Comparison of ENCODE assay signal across 14 cellular contexts in the genomic region with DNA sequence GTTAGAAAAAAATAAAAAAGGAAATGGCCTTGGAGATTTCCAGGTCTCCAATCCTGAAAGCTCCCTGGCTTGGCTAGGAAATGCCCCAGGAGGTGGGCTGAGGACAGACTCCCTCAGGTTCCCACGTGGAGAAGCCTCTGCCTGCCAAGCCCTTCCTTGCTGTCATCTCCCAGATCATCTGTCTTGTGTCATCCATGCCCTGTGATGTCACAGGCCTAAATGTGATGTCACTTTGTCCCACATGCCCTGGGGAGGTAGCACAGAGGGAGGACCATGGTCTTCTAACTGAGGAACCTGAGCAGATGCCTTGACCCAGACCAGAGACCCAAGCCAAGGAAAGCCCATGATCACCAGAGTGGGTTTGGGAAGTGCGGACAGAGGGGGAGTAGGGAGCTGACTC. TPM values are rescaled to one million over a fixed set of nuclear protein-coding genes. Genes with fewer than 3 reads are reported as not detected.
DNase-seq lines count a peak whose midpoint lies in the region; ATAC-seq, FAIRE-seq and TF ChIP-seq lines count a peak whose summit lies in the region.
"Not testable (repeated sequence)": the region's sequence is repeated elsewhere in the genome, so short reads cannot be mapped to it uniquely, and the experiment has no call there.
"Had no signal": no experiment of that assay in that cellular context is flagged by ENCODE, and none has a peak within 500 bp of the region (broad histone marks: within the 10 kb centered on the region; RNA-seq: fewer than 3 reads in every experiment).

No MANE protein-coding gene starts in this region.

- H3K36me3 Mint-ChIP-seq in CD8-positive, alpha-beta T cell; activated naive CD8-positive, alpha-beta T cell: not testable (repeated sequence)
- H3K36me3 Mint-ChIP-seq in activated CD8-positive, alpha-beta T cell treated with anti-CD3 and anti-CD28 coated beads, Interleukin-2, amount 10 ng/mL, durations not matched to agents 7 days and 5 days (ENCODE audit: low read depth): peaks cover 30% of the 10 kb centered on the region

- H3K27me3 ChIP-seq in CD8-positive, alpha-beta T cell (ENCODE audit: insufficient read depth, low read length); endothelial cell of umbilical vein (ENCODE audit: control insufficient read depth in 2 of 2, insufficient read depth in 2 of 2, low read length in 2 of 2): not testable (repeated sequence)

- peak overlapping the region; percentile 68 for H3K27ac Mint-ChIP-seq in CD8-positive, alpha-beta T cell
- peak overlapping the region; percentile 90 for H3K27ac Mint-ChIP-seq in activated CD8-positive, alpha-beta T cell treated with anti-CD3 and anti-CD28 coated beads, Interleukin-2, amount 10 ng/mL, durations not matched to agents 7 days and 5 days
- H3K27ac Mint-ChIP-seq in activated naive CD8-positive, alpha-beta T cell: peak overlapping the region; percentile 50

- peak; percentile 54 for FAIRE-seq in endothelial cell of umbilical vein (lab: Jason Lieb, UNC)

- TF ChIP-seq POLR2A in endothelial cell of umbilical vein (IDR thresholded peaks at IDR 0.05; ENCODE audit: low read depth, low read length): not testable (repeated sequence)

- not testable (repeated sequence) for TF ChIP-seq CTCF in CD8-positive, alpha-beta T cell (IDR thresholded peaks at IDR 0.05); RWPE1 (conservative IDR thresholded peaks at IDR 0.05; ENCODE audit: low read depth); endothelial cell of umbilical vein (IDR thresholded peaks at IDR 0.05; ENCODE audit: extremely low read depth in 1 of 2, insufficient read depth in 1 of 2, low read depth in 1 of 2, low read length in 2 of 2)

- not testable (repeated sequence) for ATAC-seq in CD8-positive, alpha-beta T cell; activated CD8-positive, alpha-beta T cell treated with anti-CD3 and anti-CD28 coated beads, Interleukin-2, amount 10 ng/mL, durations not matched to agents 7 days and 5 days

- CTCF ChIA-PET in CD8-positive, alpha-beta T cell (lab: Charles Lee): interaction anchor here (0.7 to 10.4 kb wide), 8 partner anchors 11 to 140 kb away, joined by 3 to 114 read pairs (median 6); a partner anchor contains a TSS
- CTCF ChIA-PET in RWPE1 (lab: Yijun Ruan, JAX): interaction anchor here (0.6 to 2.0 kb wide), 3 partner anchors 10 to 534 kb away, joined by 3 to 12 read pairs (median 4); no protein-coding TSS in a partner anchor
- CTCF ChIA-PET in activated CD8-positive, alpha-beta T cell treated with anti-CD3 and anti-CD28 coated beads, Interleukin-2, amount 10 ng/mL, durations not matched to agents 7 days and 5 days (lab: Charles Lee): interaction anchor here (0.8 to 8.4 kb wide), 13 partner anchors 12 to 99 kb away, joined by 3 to 160 read pairs (median 5); no protein-coding TSS in a partner anchor
- CTCF ChIA-PET in endothelial cell of umbilical vein (lab: Charles Lee): interaction anchor here (1.1 to 2.8 kb wide), 4 partner anchors 10 to 43 kb away, joined by 4 to 11 read pairs (median 10); no protein-coding TSS in a partner anchor

- H3K9me1 ChIP-seq in endothelial cell of umbilical vein (replicated peaks; ENCODE audit: control insufficient read depth, extremely low read depth, insufficient read depth, low read length): not testable (repeated sequence)

- H3K4me3 ChIP-seq in CD8-positive, alpha-beta T cell (ENCODE audit: low read depth, low read length); endothelial cell of umbilical vein (replicated peaks in 1 of 3; ENCODE audit: insufficient read depth in 1 of 3, low read depth in 1 of 3, low read length in 3 of 3): not testable (repeated sequence)

- not testable (repeated sequence) for H2AFZ ChIP-seq in endothelial cell of umbilical vein (ENCODE audit: low read depth, low read length)

- H3K9me3 Mint-ChIP-seq in CD8-positive, alpha-beta T cell; activated naive CD8-positive, alpha-beta T cell (ENCODE audit: low read depth): not testable (repeated sequence)
- peaks cover 15% of the 10 kb centered on the region for H3K9me3 Mint-ChIP-seq in activated CD8-positive, alpha-beta T cell treated with anti-CD3 and anti-CD28 coated beads, Interleukin-2, amount 10 ng/mL, durations not matched to agents 7 days and 5 days (ENCODE audit: insufficient read depth)

- H3K36me3 ChIP-seq in CD8-positive, alpha-beta T cell (ENCODE audit: insufficient read depth, low read length); endothelial cell of umbilical vein (ENCODE audit: control insufficient read depth in 2 of 2, extremely low read depth in 1 of 2, insufficient read depth in 2 of 2, low read length in 2 of 2): not testable (repeated sequence)

- H3K9me3 ChIP-seq in CD8-positive, alpha-beta T cell (ENCODE audit: low read length); endothelial cell of umbilical vein (replicated peaks; ENCODE audit: control insufficient read depth, insufficient read depth, low read length): not testable (repeated sequence)

- H3K9ac ChIP-seq in endothelial cell of umbilical vein (replicated peaks; ENCODE audit: extremely low read depth, insufficient read depth, low read length): not testable (repeated sequence)

- DNase-seq in CD8-positive, alpha-beta T cell; RWPE1 (ENCODE audit: low spot score); endothelial cell of umbilical vein (ENCODE audit: low read depth, low spot score): not testable (repeated sequence)
- peak; percentile 42 for DNase-seq in activated CD8-positive, alpha-beta T cell treated with anti-CD3 and anti-CD28 coated beads, Interleukin-2, amount 10 ng/mL, durations not matched to agents 7 days and 5 days
- DNase-seq in stimulated activated CD4-positive, alpha-beta T cell treated with anti-CD3 and anti-CD28 coated beads, Interleukin-15, amount 100 ng/mL, for 24 hours: peak; percentile 38

- not testable (repeated sequence) for H3K4me3 Mint-ChIP-seq in CD8-positive, alpha-beta T cell
- peak overlapping the region; percentile 44 for H3K4me3 Mint-ChIP-seq in activated CD8-positive, alpha-beta T cell treated with anti-CD3 and anti-CD28 coated beads, Interleukin-2, amount 10 ng/mL, durations not matched to agents 7 days and 5 days
- H3K4me3 Mint-ChIP-seq in activated naive CD8-positive, alpha-beta T cell: peak overlapping the region; percentile 43

- not testable (repeated sequence) for H3K4me2 ChIP-seq in endothelial cell of umbilical vein (ENCODE audit: insufficient read depth, low read length)

- H4K20me1 ChIP-seq in endothelial cell of umbilical vein (replicated peaks; ENCODE audit: control insufficient read depth, extremely low read depth, insufficient read depth, low read length): not testable (repeated sequence)

- intact Hi-C loops in CD8-positive, alpha-beta T cell (cut with DNase I, micrococcal nuclease): loop anchor here in 1 of 2 experiments (2.0 kb wide), 1 partner anchor 16 kb away; no protein-coding TSS in a partner anchor
- intact Hi-C loops in endothelial cell of umbilical vein (cut with micrococcal nuclease): not testable (repeated sequence)

- H3K79me2 ChIP-seq in endothelial cell of umbilical vein (ENCODE audit: control insufficient read depth, insufficient read depth, low read length): not testable (repeated sequence)

- dilution Hi-C loops in endothelial cell of umbilical vein (cut with MboI; ENCODE audit: extremely low pct_ligation_motif_present, low sequenced_read_pairs): not testable (repeated sequence)

- peaks cover 97% of the 10 kb centered on the region for H3K4me1 ChIP-seq in CD8-positive, alpha-beta T cell (ENCODE audit: insufficient read depth, low read length)
- H3K4me1 ChIP-seq in endothelial cell of umbilical vein (ENCODE audit: control insufficient read depth, extremely low read depth, insufficient read depth, low read length): not testable (repeated sequence)

- H3K27me3 Mint-ChIP-seq in CD8-positive, alpha-beta T cell (ENCODE audit: low read depth); activated CD8-positive, alpha-beta T cell treated with anti-CD3 and anti-CD28 coated beads, Interleukin-2, amount 10 ng/mL, durations not matched to agents 7 days and 5 days (ENCODE audit: low read depth); activated naive CD8-positive, alpha-beta T cell: not testable (repeated sequence)

- POLR2A ChIA-PET in CD8-positive, alpha-beta T cell (lab: Charles Lee): interaction anchor here (0.6 to 1.3 kb wide), 5 partner anchors 14 to 96 kb away, joined by 3 to 6 read pairs (median 3); no protein-coding TSS in a partner anchor
- POLR2A ChIA-PET in RWPE1 (lab: Yijun Ruan, JAX; ENCODE audit: low non-redundant PET); endothelial cell of umbilical vein (lab: Charles Lee): not testable (repeated sequence)
- POLR2A ChIA-PET in activated CD8-positive, alpha-beta T cell treated with anti-CD3 and anti-CD28 coated beads, Interleukin-2, amount 10 ng/mL, durations not matched to agents 7 days and 5 days (lab: Charles Lee): interaction anchor here (1.0 to 1.4 kb wide), 4 partner anchors 10 to 53 kb away, joined by 3 to 7 read pairs (median 3); no protein-coding TSS in a partner anchor

- not testable (repeated sequence) for H3K27ac ChIP-seq in CD8-positive, alpha-beta T cell (ENCODE audit: low read depth, low read length); endothelial cell of umbilical vein (ENCODE audit: insufficient read depth, low read depth, low read length)
- peak overlapping the region; percentile 42 for H3K27ac ChIP-seq in RWPE1

- peaks cover 92% of the 10 kb centered on the region for H3K4me1 Mint-ChIP-seq in CD8-positive, alpha-beta T cell (ENCODE audit: low read depth)
- peaks cover 97% of the 10 kb centered on the region for H3K4me1 Mint-ChIP-seq in activated CD8-positive, alpha-beta T cell treated with anti-CD3 and anti-CD28 coated beads, Interleukin-2, amount 10 ng/mL, durations not matched to agents 7 days and 5 days (ENCODE audit: low read depth)
- peaks cover 93% of the 10 kb centered on the region for H3K4me1 Mint-ChIP-seq in activated naive CD8-positive, alpha-beta T cell (ENCODE audit: low read depth)

- BruUV-seq in endothelial cell of umbilical vein (replicated peaks; lab: Mats Ljungman, UMichigan): not testable (repeated sequence)

RNA-seq across cellular contexts. Expression of a gene that starts 1.8 kb away (rescaled TPM):
- total RNA-seq in CD8-positive, alpha-beta T cell: 10 to 100 TPM in 1 of 2 experiments, 1 to 10 TPM in 1; 8.4 to 10.9 TPM
- 10 to 100 TPM; 24.0 to 26.6 TPM for total RNA-seq in activated CD8-positive, alpha-beta T cell treated with anti-CD3 and anti-CD28 coated beads, Interleukin-2, amount 10 ng/mL, durations not matched to agents 7 days and 5 days
- total RNA-seq in endothelial cell of umbilical vein: not detected in 2 replicates
- not detected in 2 replicates for polyA plus RNA-seq in endothelial cell of umbilical vein
- polyA plus RNA-seq in endothelial cell of umbilical vein (2011; cell fraction: cytosol; rRNA removed): not detected in 2 replicates
- not detected in 2 replicates for polyA plus RNA-seq in endothelial cell of umbilical vein (2011; cell fraction: nucleus; rRNA removed)
- polyA plus RNA-seq in endothelial cell of umbilical vein (2012): not detected in 2 replicates
- not detected in 2 replicates for polyA minus RNA-seq in endothelial cell of umbilical vein
- not detected for polyA minus RNA-seq in endothelial cell of umbilical vein (2011; cell fraction: cytosol; rRNA and poly(A)+ RNA removed)
- polyA minus RNA-seq in endothelial cell of umbilical vein (2011; cell fraction: nucleus; rRNA and poly(A)+ RNA removed): not detected in 2 replicates
- total RNA-seq: A673, Calu3, fibroblast of lung, right atrium auricular region, SJSA1, vagina had no signal
- polyA plus RNA-seq: fibroblast of lung had no signal

RNA-seq across cellular contexts. Expression of a gene that starts 20.4 kb away (rescaled TPM):
- 1 to 10 TPM in 1 of 2 experiments, under 1 TPM in 1; 0.33 to 1.0 TPM for total RNA-seq in CD8-positive, alpha-beta T cell
- 1 to 10 TPM; 7.6 to 8.7 TPM for total RNA-seq in activated CD8-positive, alpha-beta T cell treated with anti-CD3 and anti-CD28 coated beads, Interleukin-2, amount 10 ng/mL, durations not matched to agents 7 days and 5 days
- not detected in 2 replicates for total RNA-seq in endothelial cell of umbilical vein
- not detected in 2 replicates for polyA plus RNA-seq in endothelial cell of umbilical vein
- polyA plus RNA-seq in endothelial cell of umbilical vein (2011; cell fraction: cytosol; rRNA removed): not detected in 2 replicates
- polyA plus RNA-seq in endothelial cell of umbilical vein (2011; cell fraction: nucleus; rRNA removed): not detected in 2 replicates
- not detected in 2 replicates for polyA plus RNA-seq in endothelial cell of umbilical vein (2012)
- polyA minus RNA-seq in endothelial cell of umbilical vein: not detected in 2 replicates
- 1.3 TPM for polyA minus RNA-seq in endothelial cell of umbilical vein (2011; cell fraction: cytosol; rRNA and poly(A)+ RNA removed)
- not detected in 2 replicates for polyA minus RNA-seq in endothelial cell of umbilical vein (2011; cell fraction: nucleus; rRNA and poly(A)+ RNA removed)
- total RNA-seq: A673, fibroblast of lung, right atrium auricular region, SJSA1 had no signal
- polyA plus RNA-seq: fibroblast of lung had no signal

RNA-seq across cellular contexts. Expression of a gene that starts 36.3 kb away (rescaled TPM):
- total RNA-seq in CD8-positive, alpha-beta T cell: not detected
- total RNA-seq in activated CD8-positive, alpha-beta T cell treated with anti-CD3 and anti-CD28 coated beads, Interleukin-2, amount 10 ng/mL, durations not matched to agents 7 days and 5 days: not detected
- total RNA-seq in endothelial cell of umbilical vein: not detected in 2 replicates
- polyA plus RNA-seq in endothelial cell of umbilical vein: 0.10 and 0.11 TPM in 2 replicates
- polyA plus RNA-seq in endothelial cell of umbilical vein (2011; cell fraction: cytosol; rRNA removed): 0.01 TPM in 1 of 2 replicates, not detected in the other
- polyA plus RNA-seq in endothelial cell of umbilical vein (2011; cell fraction: nucleus; rRNA removed): not detected in 2 replicates
- not detected in 2 replicates for polyA plus RNA-seq in endothelial cell of umbilical vein (2012)
- not detected in 2 replicates for polyA minus RNA-seq in endothelial cell of umbilical vein
- not detected for polyA minus RNA-seq in endothelial cell of umbilical vein (2011; cell fraction: cytosol; rRNA and poly(A)+ RNA removed)
- polyA minus RNA-seq in endothelial cell of umbilical vein (2011; cell fraction: nucleus; rRNA and poly(A)+ RNA removed): not detected in 2 replicates
- total RNA-seq: aorta, Calu3, fibroblast of lung, liver, right atrium auricular region, SJSA1, vagina had no signal
- polyA plus RNA-seq: aorta, liver had no signal

RNA-seq across cellular contexts. Expression of a gene that starts 56.6 kb away (rescaled TPM):
- total RNA-seq in CD8-positive, alpha-beta T cell: 100 to 1,000 TPM; 285 to 289 TPM
- total RNA-seq in activated CD8-positive, alpha-beta T cell treated with anti-CD3 and anti-CD28 coated beads, Interleukin-2, amount 10 ng/mL, durations not matched to agents 7 days and 5 days: 1,000 to 10,000 TPM; 1,112 to 1,180 TPM
- not detected in 2 replicates for total RNA-seq in endothelial cell of umbilical vein
- not detected in 2 replicates for polyA plus RNA-seq in endothelial cell of umbilical vein
- not detected in 2 replicates for polyA plus RNA-seq in endothelial cell of umbilical vein (2011; cell fraction: cytosol; rRNA removed)
- polyA plus RNA-seq in endothelial cell of umbilical vein (2011; cell fraction: nucleus; rRNA removed): not detected in 2 replicates
- not detected in 2 replicates for polyA plus RNA-seq in endothelial cell of umbilical vein (2012)
- 1.1 and 2.9 TPM in 2 replicates for polyA minus RNA-seq in endothelial cell of umbilical vein
- polyA minus RNA-seq in endothelial cell of umbilical vein (2011; cell fraction: cytosol; rRNA and poly(A)+ RNA removed): not detected
- not detected in 2 replicates for polyA minus RNA-seq in endothelial cell of umbilical vein (2011; cell fraction: nucleus; rRNA and poly(A)+ RNA removed)
- total RNA-seq: A673, Calu3, fibroblast of lung, SJSA1 had no signal

RNA-seq across cellular contexts. Expression of a gene that starts 57.8 kb away (rescaled TPM):
- total RNA-seq in CD8-positive, alpha-beta T cell: 10 to 100 TPM; 23.9 to 29.2 TPM
- total RNA-seq in activated CD8-positive, alpha-beta T cell treated with anti-CD3 and anti-CD28 coated beads, Interleukin-2, amount 10 ng/mL, durations not matched to agents 7 days and 5 days: 10 to 100 TPM; 48.3 to 49.5 TPM
- 60.3 and 70.7 TPM in 2 replicates for total RNA-seq in endothelial cell of umbilical vein
- 44.3 and 51.3 TPM in 2 replicates for polyA plus RNA-seq in endothelial cell of umbilical vein
- polyA plus RNA-seq in endothelial cell of umbilical vein (2011; cell fraction: cytosol; rRNA removed): 35.8 and 37.8 TPM in 2 replicates
- polyA plus RNA-seq in endothelial cell of umbilical vein (2011; cell fraction: nucleus; rRNA removed): 123 and 162 TPM in 2 replicates
- 51.7 and 53.6 TPM in 2 replicates for polyA plus RNA-seq in endothelial cell of umbilical vein (2012)
- polyA minus RNA-seq in endothelial cell of umbilical vein: 73.8 and 82.5 TPM in 2 replicates
- 14.1 TPM for polyA minus RNA-seq in endothelial cell of umbilical vein (2011; cell fraction: cytosol; rRNA and poly(A)+ RNA removed)
- 57.1 and 73.2 TPM in 2 replicates for polyA minus RNA-seq in endothelial cell of umbilical vein (2011; cell fraction: nucleus; rRNA and poly(A)+ RNA removed)
